ENCODE assay signal across 1 cellular context in the genomic region with DNA sequence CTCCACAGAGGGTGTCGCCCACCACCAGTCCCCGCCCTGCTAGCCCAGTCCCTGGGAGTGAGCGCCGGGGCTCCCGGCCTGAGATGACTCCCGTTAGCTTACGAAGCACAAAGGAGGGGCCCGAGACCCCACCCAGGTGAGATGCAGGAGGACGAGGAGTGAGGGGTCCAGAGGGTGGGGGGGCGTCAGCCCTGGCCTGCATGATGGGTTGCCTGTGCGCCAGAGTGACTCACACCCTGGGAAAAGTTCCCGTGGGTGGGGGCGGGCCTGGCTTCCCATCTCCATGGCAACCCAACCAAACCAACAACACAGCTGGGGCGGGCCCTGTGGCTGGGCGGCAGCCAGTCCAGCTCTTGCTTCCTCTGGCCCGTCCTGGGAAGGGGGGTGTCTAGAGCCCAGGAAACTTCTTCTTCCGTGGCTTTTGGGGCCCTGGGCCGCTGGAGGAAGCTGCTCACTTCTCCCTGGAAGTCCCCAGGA.
TF ChIP-seq lines count a peak whose summit lies in the region.

No MANE protein-coding gene starts in this region.

TF ChIP-seq in SK-N-SH, 30 proteins besides CTCF, POLR2A, EP300 and RAD21 (continued from another document):
- TF ChIP-seq, protein P1, sequence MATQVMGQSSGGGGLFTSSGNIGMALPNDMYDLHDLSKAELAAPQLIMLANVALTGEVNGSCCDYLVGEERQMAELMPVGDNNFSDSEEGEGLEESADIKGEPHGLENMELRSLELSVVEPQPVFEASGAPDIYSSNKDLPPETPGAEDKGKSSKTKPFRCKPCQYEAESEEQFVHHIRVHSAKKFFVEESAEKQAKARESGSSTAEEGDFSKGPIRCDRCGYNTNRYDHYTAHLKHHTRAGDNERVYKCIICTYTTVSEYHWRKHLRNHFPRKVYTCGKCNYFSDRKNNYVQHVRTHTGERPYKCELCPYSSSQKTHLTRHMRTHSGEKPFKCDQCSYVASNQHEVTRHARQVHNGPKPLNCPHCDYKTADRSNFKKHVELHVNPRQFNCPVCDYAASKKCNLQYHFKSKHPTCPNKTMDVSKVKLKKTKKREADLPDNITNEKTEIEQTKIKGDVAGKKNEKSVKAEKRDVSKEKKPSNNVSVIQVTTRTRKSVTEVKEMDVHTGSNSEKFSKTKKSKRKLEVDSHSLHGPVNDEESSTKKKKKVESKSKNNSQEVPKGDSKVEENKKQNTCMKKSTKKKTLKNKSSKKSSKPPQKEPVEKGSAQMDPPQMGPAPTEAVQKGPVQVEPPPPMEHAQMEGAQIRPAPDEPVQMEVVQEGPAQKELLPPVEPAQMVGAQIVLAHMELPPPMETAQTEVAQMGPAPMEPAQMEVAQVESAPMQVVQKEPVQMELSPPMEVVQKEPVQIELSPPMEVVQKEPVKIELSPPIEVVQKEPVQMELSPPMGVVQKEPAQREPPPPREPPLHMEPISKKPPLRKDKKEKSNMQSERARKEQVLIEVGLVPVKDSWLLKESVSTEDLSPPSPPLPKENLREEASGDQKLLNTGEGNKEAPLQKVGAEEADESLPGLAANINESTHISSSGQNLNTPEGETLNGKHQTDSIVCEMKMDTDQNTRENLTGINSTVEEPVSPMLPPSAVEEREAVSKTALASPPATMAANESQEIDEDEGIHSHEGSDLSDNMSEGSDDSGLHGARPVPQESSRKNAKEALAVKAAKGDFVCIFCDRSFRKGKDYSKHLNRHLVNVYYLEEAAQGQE (IDR thresholded peaks at IDR 0.05; ENCODE audit: low read depth, low read length): no peak
- peak; percentile 87; the same call in 1 of the 2 replicates for TF ChIP-seq SIN3A (IDR thresholded peaks at IDR 0.05; ENCODE audit: borderline replicate concordance, low read depth, low read length)
- TF ChIP-seq, protein P2, sequence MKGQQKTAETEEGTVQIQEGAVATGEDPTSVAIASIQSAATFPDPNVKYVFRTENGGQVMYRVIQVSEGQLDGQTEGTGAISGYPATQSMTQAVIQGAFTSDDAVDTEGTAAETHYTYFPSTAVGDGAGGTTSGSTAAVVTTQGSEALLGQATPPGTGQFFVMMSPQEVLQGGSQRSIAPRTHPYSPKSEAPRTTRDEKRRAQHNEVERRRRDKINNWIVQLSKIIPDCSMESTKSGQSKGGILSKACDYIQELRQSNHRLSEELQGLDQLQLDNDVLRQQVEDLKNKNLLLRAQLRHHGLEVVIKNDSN (IDR thresholded peaks at IDR 0.05; ENCODE audit: borderline replicate concordance, low read depth): no peak
- TF ChIP-seq, protein P3, sequence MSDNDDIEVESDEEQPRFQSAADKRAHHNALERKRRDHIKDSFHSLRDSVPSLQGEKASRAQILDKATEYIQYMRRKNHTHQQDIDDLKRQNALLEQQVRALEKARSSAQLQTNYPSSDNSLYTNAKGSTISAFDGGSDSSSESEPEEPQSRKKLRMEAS (IDR thresholded peaks at IDR 0.05; ENCODE audit: low read depth): peak; percentile 43; the same call in 1 of the 2 replicates
- TF ChIP-seq GABPA (IDR thresholded peaks at IDR 0.05; ENCODE audit: low read depth): no peak
- TF ChIP-seq FOSL2 (IDR thresholded peaks at IDR 0.05; ENCODE audit: borderline replicate concordance, low read depth): peak; percentile 82; the same call in 1 of the 2 replicates
- peak; percentile 66; the same call in 1 of the 2 replicates for TF ChIP-seq JUND (IDR thresholded peaks at IDR 0.05)
- TF ChIP-seq, protein P4, sequence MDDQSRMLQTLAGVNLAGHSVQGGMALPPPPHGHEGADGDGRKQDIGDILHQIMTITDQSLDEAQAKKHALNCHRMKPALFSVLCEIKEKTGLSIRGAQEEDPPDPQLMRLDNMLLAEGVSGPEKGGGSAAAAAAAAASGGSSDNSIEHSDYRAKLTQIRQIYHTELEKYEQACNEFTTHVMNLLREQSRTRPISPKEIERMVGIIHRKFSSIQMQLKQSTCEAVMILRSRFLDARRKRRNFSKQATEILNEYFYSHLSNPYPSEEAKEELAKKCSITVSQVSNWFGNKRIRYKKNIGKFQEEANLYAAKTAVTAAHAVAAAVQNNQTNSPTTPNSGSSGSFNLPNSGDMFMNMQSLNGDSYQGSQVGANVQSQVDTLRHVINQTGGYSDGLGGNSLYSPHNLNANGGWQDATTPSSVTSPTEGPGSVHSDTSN (IDR thresholded peaks at IDR 0.05): peak; percentile 37; the same call in 1 of the 2 replicates
